ENCODE assay signal across 26 cellular contexts in genomic region chr7:42960762-42961161, GRCh38. TPM values are rescaled to one million over a fixed set of nuclear protein-coding genes. Genes with fewer than 3 reads are reported as not detected.
DNase-seq lines count a peak whose midpoint lies in the region; ATAC-seq and TF ChIP-seq lines count a peak whose summit lies in the region.
"Had no signal": no experiment of that assay in that cellular context is flagged by ENCODE, and none has a peak within 500 bp of the region (broad histone marks: within the 10 kb centered on the region; RNA-seq: fewer than 3 reads in every experiment).

No MANE protein-coding gene starts in this region.

- H3K4me1 ChIP-seq in right lobe of liver = no peaks in the 10 kb centered on the region
- H3K4me1 ChIP-seq: tibial artery had no signal

- no peaks in the 10 kb centered on the region for H3K9me3 ChIP-seq in right lobe of liver
- H3K9me3 ChIP-seq: ovary, tibial artery had no signal

- DNase-seq in GM10266 (ENCODE audit: extremely low spot score) = peak; percentile 20
- DNase-seq in SK-N-DZ (ENCODE audit: low spot score) = peak; percentile 86
- DNase-seq in HuH-7 (ENCODE audit: low spot score) = no peak
- DNase-seq in right lobe of liver = no peak
- DNase-seq in NCI-H446 treated with DMSO at 0.1 percent for 48 hours (lab: John Stamatoyannopoulos, UW) = no peak
- DNase-seq: activated B cell treated with CpG ODN at 0.5 μM for 24 hours; activated CD4-positive, alpha-beta T cell treated with anti-CD3 and anti-CD28 coated beads, Interleukin-2, amount 50 U/mL, for 1 hour; activated naive CD4-positive, alpha-beta T cell; activated T-cell treated with anti-CD3 and anti-CD28 coated beads, Interleukin-2, amount 50 U/mL, for 72 hours; adrenal gland; brain microvascular endothelial cell; DMS153; IMR-90; islet precursor cell; left ventricle myocardium superior; NCI-H1048; NCI-H1694 treated with DMSO at 0.1 percent for 48 hours; NCI-H526; ovary; SIG-M5; small intestine; stimulated activated CD8-positive, alpha-beta memory T cell treated with anti-CD3 and anti-CD28 coated beads, Interleukin-4, amount 100 ng/mL, for 48 hours; tibial artery had no signal

- H3K27me3 ChIP-seq in right lobe of liver = no peaks in the 10 kb centered on the region
- H3K27me3 ChIP-seq: adrenal gland, BLaER1, brain microvascular endothelial cell, ovary, tibial artery had no signal

- no peaks in the 10 kb centered on the region for H3K36me3 ChIP-seq in right lobe of liver
- H3K36me3 ChIP-seq: adrenal gland, BLaER1, brain microvascular endothelial cell, ovary, tibial artery had no signal

- no peak overlapping the region for H3K27ac ChIP-seq in right lobe of liver
- H3K27ac ChIP-seq: adrenal gland, BLaER1, brain microvascular endothelial cell, ovary, tibial artery had no signal

- no peak for TF ChIP-seq POLR2A in right lobe of liver (IDR thresholded peaks at IDR 0.05)

- 7% methylated on average over 1 of the region's 2 CpGs for WGBS in right lobe of liver (ENCODE audit: insufficient coverage, low coverage, low lambda C conversion rate, missing lambda C conversion rate)

- intact Hi-C loops in right lobe of liver (cut with DNase I) = no loop called here

- TF ChIP-seq CTCF in GM10266 (IDR thresholded peaks at IDR 0.05; ENCODE audit: control insufficient read depth, insufficient read depth, low read depth, missing control alignments) (no peak), right lobe of liver (IDR thresholded peaks at IDR 0.05) (no peak)

- H3K4me3 ChIP-seq in right lobe of liver = no peak overlapping the region
- H3K4me3 ChIP-seq: adrenal gland, BLaER1, ovary, tibial artery had no signal

- ATAC-seq in GM18868 (IDR thresholded peaks at IDR 0.05; ENCODE audit: unreplicated experiment) (peak; percentile 74), GM21786 (IDR thresholded peaks at IDR 0.05; ENCODE audit: unreplicated experiment) (peak; percentile 51), right lobe of liver (no peak)
- ATAC-seq: left ventricle myocardium superior had no signal

RNA-seq across cellular contexts. Expression of gene MRPL32, which starts 28.6 kb away (rescaled TPM):
- 100 and 142 TPM in 2 replicates for polyA plus RNA-seq in SK-N-DZ (2014; cell fraction: cytosol; rRNA removed)
- 260 and 279 TPM in 2 replicates for polyA plus RNA-seq in SK-N-DZ (2014; cell fraction: nucleus; rRNA removed)
- 10 to 100 TPM; 29.9 to 52.2 (median 43.9) TPM for total RNA-seq in right lobe of liver

RNA-seq across cellular contexts. Expression of gene PSMA2, which starts 28.8 kb away (rescaled TPM):
- polyA plus RNA-seq in SK-N-DZ (2014; cell fraction: cytosol; rRNA removed) = 303 and 304 TPM in 2 replicates
- 129 and 240 TPM in 2 replicates for polyA plus RNA-seq in SK-N-DZ (2014; cell fraction: nucleus; rRNA removed)
- 10 to 100 TPM; 40.9 to 79.5 (median 67.5) TPM for total RNA-seq in right lobe of liver

RNA-seq across cellular contexts. Expression of gene C7orf25, which starts 48.9 kb away (rescaled TPM):
- polyA plus RNA-seq in SK-N-DZ (2014; cell fraction: cytosol; rRNA removed) = 10.9 and 16.4 TPM in 2 replicates
- polyA plus RNA-seq in SK-N-DZ (2014; cell fraction: nucleus; rRNA removed) = 7.0 and 9.3 TPM in 2 replicates
- total RNA-seq in right lobe of liver = 1 to 10 TPM; 2.4 to 6.7 (median 3.7) TPM

Comparison
In these comparisons a context has a peak if more than half of its experiments do, and no peak if none do; other contexts are left out.
1. DNase-seq: peak in GM10266 (single experiment) and SK-N-DZ (single experiment); none in HuH-7 (single experiment), right lobe of liver (0 of 3) and NCI-H446 treated with DMSO at 0.1 percent for 48 hours (single experiment).
2. ATAC-seq: peak in GM18868 (single experiment) and GM21786 (single experiment); none in right lobe of liver (0 of 4).